8 cellular contexts compared by ENCODE assay signal in the genomic region with DNA sequence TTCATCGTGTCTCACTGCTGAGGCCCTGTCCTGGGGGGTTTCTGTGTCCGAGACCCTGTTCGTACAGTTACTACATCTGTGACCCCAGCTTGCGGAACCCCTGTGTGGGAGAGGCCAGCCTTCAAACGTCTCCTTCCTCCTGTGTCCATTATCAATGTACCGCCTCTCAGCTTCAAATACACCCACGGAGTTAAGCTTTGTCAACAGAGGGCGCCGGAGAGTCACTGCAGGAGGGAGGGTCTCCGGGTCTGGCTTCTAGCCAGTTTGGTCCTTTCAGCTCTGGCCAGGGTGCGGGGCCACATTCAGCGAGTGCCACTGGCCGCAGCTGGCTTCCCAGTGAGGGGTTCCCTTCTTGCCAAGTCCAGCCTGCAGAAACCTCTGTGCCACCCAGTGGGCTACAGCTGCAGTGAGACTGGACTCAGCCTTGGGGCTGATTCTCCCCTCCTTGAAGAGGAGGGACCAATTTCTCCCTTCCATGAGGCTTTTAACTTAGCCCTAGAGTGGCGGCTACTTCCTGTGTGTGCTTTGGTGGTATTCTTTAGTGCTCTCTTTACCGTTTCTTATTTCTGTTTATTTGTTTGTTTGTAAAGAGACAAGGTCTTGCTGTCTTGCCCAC. TPM values are rescaled to one million over a fixed set of nuclear protein-coding genes. Genes with fewer than 3 reads are reported as not detected.
A peak's percentile ranks its signal among the peaks of the same experiment; 100 is the strongest.
DNase-seq lines count a peak whose midpoint lies in the region; ATAC-seq and TF ChIP-seq lines count a peak whose summit lies in the region.
"Not testable (repeated sequence)": the region's sequence is repeated elsewhere in the genome, so short reads cannot be mapped to it uniquely, and the experiment has no call there.

No MANE protein-coding gene starts in this region.

- not testable (repeated sequence) for H3K9me2 ChIP-seq in SK-N-SH

- not testable (repeated sequence) for H3K9me3 ChIP-seq in SK-N-SH; liver (ENCODE audit: control insufficient read depth in 4 of 4, low read length in 3 of 4)

- CTCF ChIA-PET in SK-N-SH (lab: Yijun Ruan, JAX): interaction anchor here (0.6 kb wide), 1 partner anchor 89 kb away, joined by 5 read pairs; no protein-coding TSS in a partner anchor

- DNase-seq in CMK (ENCODE audit: low read depth) (peak; percentile 25), H7 (peak; percentile 85), NCI-H1930 (lab: John Stamatoyannopoulos, UW) (peak; percentile 36 to 55), SK-N-SH (peak; percentile 73), erythroblast (lab: John Stamatoyannopoulos, UW) (peak; percentile 41 to 54)
- not testable (repeated sequence) for DNase-seq in activated T-cell treated with anti-CD3 and anti-CD28 coated beads, Interleukin-2, amount 50 U/mL, for 4 hours
- peak; percentile 36 for DNase-seq in stimulated activated CD4-positive, alpha-beta T cell treated with anti-CD3 and anti-CD28 coated beads, Interleukin-1b, Interleukin-23, amount 100 ng/mL, for 48 hours

- H3K36me3 ChIP-seq in H7 (replicated peaks; ENCODE audit: control insufficient read depth, insufficient read depth, low read length); SK-N-SH (replicated peaks in 1 of 2; ENCODE audit: control insufficient read depth in 1 of 2, insufficient read depth in 2 of 2, low read length in 1 of 2); liver (ENCODE audit: control insufficient read depth in 4 of 4, insufficient read depth in 3 of 4, low read depth in 1 of 4, low read length in 3 of 4): not testable (repeated sequence)

- POLR2A ChIA-PET in SK-N-SH (lab: Yijun Ruan, JAX): not testable (repeated sequence)

- TF ChIP-seq POLR2A in erythroblast (IDR thresholded peaks at IDR 0.05; ENCODE audit: low read length): not testable (repeated sequence)

- H3K4me1 Mint-ChIP-seq in activated T-cell treated with anti-CD3 and anti-CD28 coated beads, Interleukin-2, amount 50 U/mL, for 4 hours (ENCODE audit: low read depth): not testable (repeated sequence)

- H3K27me3 Mint-ChIP-seq in activated T-cell treated with anti-CD3 and anti-CD28 coated beads, Interleukin-2, amount 50 U/mL, for 4 hours (ENCODE audit: low read depth): not testable (repeated sequence)

- not testable (repeated sequence) for TF ChIP-seq EP300 in SK-N-SH (IDR thresholded peaks at IDR 0.05; ENCODE audit: borderline replicate concordance in 1 of 2, low read depth in 1 of 2, low read length in 1 of 2)

- H3K4me3 ChIP-seq in H7 (ENCODE audit: insufficient read depth, low read depth, low read length); SK-N-SH (ENCODE audit: low read depth in 2 of 2, low read length in 1 of 2); liver (ENCODE audit: low read depth in 1 of 3, low read length in 3 of 3): not testable (repeated sequence)

- not testable (repeated sequence) for H3K9ac ChIP-seq in SK-N-SH; liver (ENCODE audit: low read depth in 1 of 2, low read length in 2 of 2)

- H3F3A ChIP-seq in SK-N-SH (replicated peaks; ENCODE audit: insufficient read depth): not testable (repeated sequence)

- H3K4me3 Mint-ChIP-seq in activated T-cell treated with anti-CD3 and anti-CD28 coated beads, Interleukin-2, amount 50 U/mL, for 4 hours: not testable (repeated sequence)

- H2AFZ ChIP-seq in SK-N-SH (ENCODE audit: low read depth): not testable (repeated sequence)

- H3K4me2 ChIP-seq in SK-N-SH: not testable (repeated sequence)

- H3K79me2 ChIP-seq in SK-N-SH (ENCODE audit: insufficient read depth): not testable (repeated sequence)

- not testable (repeated sequence) for TF ChIP-seq CTCF in SK-N-SH (IDR thresholded peaks at IDR 0.05)
- peak; percentile 29 for TF ChIP-seq CTCF in liver (IDR thresholded peaks at IDR 0.05; ENCODE audit: low read depth, low read length, missing input control)

- H3K27me3 ChIP-seq in H7 (ENCODE audit: control insufficient read depth, insufficient read depth, low read length); SK-N-SH (ENCODE audit: insufficient read depth); liver (ENCODE audit: control insufficient read depth in 4 of 4, insufficient read depth in 4 of 4, low read length in 3 of 4): not testable (repeated sequence)

- 26% methylated on average over 11 of the region's 15 CpGs for WGBS in SK-N-SH (ENCODE audit: low lambda C conversion rate)
- 26% methylated on average over 15 of the region's 15 CpGs for WGBS in liver

- H3K4me1 ChIP-seq in SK-N-SH (ENCODE audit: control insufficient read depth in 1 of 2, insufficient read depth in 2 of 2, low read depth in 1 of 2, low read length in 1 of 2); liver (ENCODE audit: control insufficient read depth in 4 of 4, insufficient read depth in 4 of 4, low read length in 3 of 4): not testable (repeated sequence)

- TF ChIP-seq RAD21 in SK-N-SH (IDR thresholded peaks at IDR 0.05; ENCODE audit: low read length): peak; percentile 52
- peak in 1 of 2 donors; percentile 48 for TF ChIP-seq RAD21 in liver (IDR thresholded peaks at IDR 0.05)

- H3K9me3 Mint-ChIP-seq in activated T-cell treated with anti-CD3 and anti-CD28 coated beads, Interleukin-2, amount 50 U/mL, for 4 hours: not testable (repeated sequence)

- ATAC-seq in activated T-cell treated with anti-CD3 and anti-CD28 coated beads, Interleukin-2, amount 50 U/mL, for 4 hours: peak; percentile 82 to 88

- not testable (repeated sequence) for H3K36me3 Mint-ChIP-seq in activated T-cell treated with anti-CD3 and anti-CD28 coated beads, Interleukin-2, amount 50 U/mL, for 4 hours (ENCODE audit: insufficient read depth)

- H4K20me1 ChIP-seq in SK-N-SH (ENCODE audit: insufficient read depth): not testable (repeated sequence)

- H3K27ac ChIP-seq in SK-N-SH (ENCODE audit: low read depth in 2 of 2, low read length in 1 of 2); liver (ENCODE audit: low read depth in 1 of 2, low read length in 2 of 2): not testable (repeated sequence)

TF ChIP-seq in SK-N-SH, 30 proteins besides CTCF, POLR2A, EP300 and RAD21:
- TF ChIP-seq SMC3 (IDR thresholded peaks at IDR 0.05; ENCODE audit: low read depth, low read length): peak; percentile 34

RNA-seq across cellular contexts. Expression of gene FBL, which starts 35.4 kb away (rescaled TPM):
- 376 and 414 TPM in 2 replicates for total RNA-seq in H7 (2014; rRNA removed; shearing (Covaris generic))
- polyA plus RNA-seq in SK-N-SH (2012; rRNA removed): 340 and 371 TPM in 2 replicates
- 248 and 314 TPM in 2 replicates for polyA plus RNA-seq in SK-N-SH (2012; cell fraction: cytosol; rRNA removed)
- 135 and 169 TPM in 2 replicates for polyA plus RNA-seq in SK-N-SH (2012; cell fraction: nucleus; rRNA removed)
- total RNA-seq in activated T-cell treated with anti-CD3 and anti-CD28 coated beads, Interleukin-2, amount 50 U/mL, for 4 hours: 100 to 1,000 TPM; 738 to 880 (median 839) TPM
- total RNA-seq in liver: 10 to 100 TPM; 36.1 to 96.2 TPM
- polyA plus RNA-seq in liver: 10 to 100 TPM; 23.3 to 79.3 TPM

RNA-seq across cellular contexts. Expression of gene DYRK1B, which starts 47.6 kb away (rescaled TPM):
- total RNA-seq in H7 (2014; rRNA removed; shearing (Covaris generic)): 5.4 and 6.9 TPM in 2 replicates
- polyA plus RNA-seq in SK-N-SH (2012; rRNA removed): 10.2 and 17.2 TPM in 2 replicates
- 11.4 and 17.5 TPM in 2 replicates for polyA plus RNA-seq in SK-N-SH (2012; cell fraction: cytosol; rRNA removed)
- 44.6 and 45.8 TPM in 2 replicates for polyA plus RNA-seq in SK-N-SH (2012; cell fraction: nucleus; rRNA removed)
- 1 to 10 TPM; 2.8 to 3.2 (median 2.8) TPM for total RNA-seq in activated T-cell treated with anti-CD3 and anti-CD28 coated beads, Interleukin-2, amount 50 U/mL, for 4 hours
- 1 to 10 TPM; 3.7 to 7.6 TPM for total RNA-seq in liver
- 1 to 10 TPM; 2.8 TPM for polyA plus RNA-seq in liver

RNA-seq across cellular contexts. Expression of gene FCGBP, which starts 52.8 kb away (rescaled TPM):
- 0.10 and 0.22 TPM in 2 replicates for total RNA-seq in H7 (2014; rRNA removed; shearing (Covaris generic))
- 0.07 and 0.10 TPM in 2 replicates for polyA plus RNA-seq in SK-N-SH (2012; rRNA removed)
- 0.01 TPM in 2 replicates for polyA plus RNA-seq in SK-N-SH (2012; cell fraction: cytosol; rRNA removed)
- 0.18 and 0.29 TPM in 2 replicates for polyA plus RNA-seq in SK-N-SH (2012; cell fraction: nucleus; rRNA removed)
- 1 to 10 TPM; 1.7 to 3.0 (median 2.5) TPM for total RNA-seq in activated T-cell treated with anti-CD3 and anti-CD28 coated beads, Interleukin-2, amount 50 U/mL, for 4 hours
- total RNA-seq in liver: 10 to 100 TPM in 1 of 2 donors, 1 to 10 TPM in 1; 1.5 to 32.9 TPM
- under 1 TPM; 0.08 to 0.39 TPM for polyA plus RNA-seq in liver
